12 cellular contexts compared by ENCODE assay signal in genomic region chr6:166959906-166960608, GRCh38. TPM values are rescaled to one million over a fixed set of nuclear protein-coding genes. Genes with fewer than 3 reads are reported as not detected.
DNase-seq lines count a peak whose midpoint lies in the region; ATAC-seq, FAIRE-seq and TF ChIP-seq lines count a peak whose summit lies in the region.
"Had no signal": no experiment of that assay in that cellular context is flagged by ENCODE, and none has a peak within 500 bp of the region (broad histone marks: within the 10 kb centered on the region; RNA-seq: fewer than 3 reads in every experiment).

No MANE protein-coding gene starts in this region.

- no peaks in the 10 kb centered on the region for H4K20me1 ChIP-seq in endothelial cell of umbilical vein (replicated peaks; ENCODE audit: control insufficient read depth, extremely low read depth, insufficient read depth, low read length)

- H3K9me3 ChIP-seq in T-helper 17 cell (ENCODE audit: control insufficient read depth, low read length, poor library complexity, severe bottlenecking) (no peaks in the 10 kb centered on the region), endothelial cell of umbilical vein (replicated peaks; ENCODE audit: control insufficient read depth, insufficient read depth, low read length) (no peaks in the 10 kb centered on the region), spleen (peaks cover 0 to 6% (median 0%) of the 10 kb centered on the region in 8 donors), HAP-1 (no peaks in the 10 kb centered on the region; the same call in 1 of the 2 replicates)
- H3K9me3 ChIP-seq: SK-N-SH had no signal

- H3K4me1 Mint-ChIP-seq in activated CD4-positive, alpha-beta T cell treated with anti-CD3 and anti-CD28 coated beads, Interleukin-2, amount 10 ng/mL, durations not matched to agents 24 days and 14 days, result peaks cover 37% of the 10 kb centered on the region
- H3K4me1 Mint-ChIP-seq in T-helper 17 cell, result peaks cover 41% of the 10 kb centered on the region

- peaks cover 5% of the 10 kb centered on the region for H3K9me3 Mint-ChIP-seq in activated CD4-positive, alpha-beta T cell treated with anti-CD3 and anti-CD28 coated beads, Interleukin-2, amount 10 ng/mL, durations not matched to agents 24 days and 14 days

- POLR2A ChIA-PET in endothelial cell of umbilical vein (lab: Charles Lee), result no interaction called here

- H3K9me1 ChIP-seq in endothelial cell of umbilical vein (replicated peaks; ENCODE audit: control insufficient read depth, extremely low read depth, insufficient read depth, low read length), result no peaks in the 10 kb centered on the region

- peak overlapping the region; percentile 28 for H3K4me2 ChIP-seq in endothelial cell of umbilical vein (ENCODE audit: insufficient read depth, low read length)
- H3K4me2 ChIP-seq: SK-N-SH had no signal

- H3K4me3 ChIP-seq in endothelial cell of umbilical vein (replicated peaks in 1 of 3; ENCODE audit: insufficient read depth in 1 of 3, low read depth in 1 of 3, low read length in 3 of 3) (no peak overlapping the region), spleen (peak overlapping the region in 1 of 8 donors; percentile 99), HAP-1 (no peak overlapping the region)

- H3K36me3 Mint-ChIP-seq in activated CD4-positive, alpha-beta T cell treated with anti-CD3 and anti-CD28 coated beads, Interleukin-2, amount 10 ng/mL, durations not matched to agents 24 days and 14 days (ENCODE audit: low read depth), result peaks cover 8% of the 10 kb centered on the region
- no peaks in the 10 kb centered on the region for H3K36me3 Mint-ChIP-seq in T-helper 17 cell (ENCODE audit: low read depth)

- intact Hi-C loops in activated CD4-positive, alpha-beta T cell treated with anti-CD3 and anti-CD28 coated beads, Interleukin-2, amount 10 ng/mL, durations not matched to agents 24 days and 14 days (cut with micrococcal nuclease), result loop anchor here (5.0 kb wide), 1 partner anchor 578 kb away; the partner anchor contains the start of gene MPC1
- intact Hi-C loops in endothelial cell of umbilical vein (cut with micrococcal nuclease) (loop anchor here (1.0 to 10.0 kb wide), 3 partner anchors 37 to 685 kb away; no protein-coding TSS in a partner anchor), spleen (cut with DNase I; ENCODE audit: low total_unique reads) (no loop called here)

- H3K36me3 ChIP-seq in endothelial cell of umbilical vein (ENCODE audit: control insufficient read depth in 2 of 2, extremely low read depth in 1 of 2, insufficient read depth in 2 of 2, low read length in 2 of 2) (no peaks in the 10 kb centered on the region), spleen (no peaks in the 10 kb centered on the region), HAP-1 (replicated peaks) (no peaks in the 10 kb centered on the region)

- H3K27me3 ChIP-seq in endothelial cell of umbilical vein (ENCODE audit: control insufficient read depth in 2 of 2, insufficient read depth in 2 of 2, low read length in 2 of 2) (no peaks in the 10 kb centered on the region), spleen (replicated peaks in 1 of 7) (no peaks in the 10 kb centered on the region), HAP-1 (ENCODE audit: low read depth) (no peaks in the 10 kb centered on the region)

- dilution Hi-C loops in endothelial cell of umbilical vein (cut with MboI; ENCODE audit: extremely low pct_ligation_motif_present, low sequenced_read_pairs), result no loop called here

- FAIRE-seq in endothelial cell of umbilical vein (lab: Jason Lieb, UNC), result peak; percentile 62

- in situ Hi-C loops in HAP-1 (cut with MboI; ENCODE audit: low sequenced_read_pairs), result loop anchor here (10.0 kb wide), 1 partner anchor 175 kb away; no protein-coding TSS in a partner anchor

- 60 to 79% (median 76%) methylated on average over 9 of the region's 9 CpGs for WGBS in spleen, 5 donors

- H3K27me3 Mint-ChIP-seq in activated CD4-positive, alpha-beta T cell treated with anti-CD3 and anti-CD28 coated beads, Interleukin-2, amount 10 ng/mL, durations not matched to agents 24 days and 14 days, result no peaks in the 10 kb centered on the region
- no peaks in the 10 kb centered on the region for H3K27me3 Mint-ChIP-seq in T-helper 17 cell

- peak overlapping the region; percentile 98 for H3K27ac Mint-ChIP-seq in activated CD4-positive, alpha-beta T cell treated with anti-CD3 and anti-CD28 coated beads, Interleukin-2, amount 10 ng/mL, durations not matched to agents 24 days and 14 days
- H3K27ac Mint-ChIP-seq in T-helper 17 cell, result peak overlapping the region; percentile 99

- TF ChIP-seq CTCF in endothelial cell of umbilical vein (IDR thresholded peaks at IDR 0.05; ENCODE audit: extremely low read depth in 1 of 2, insufficient read depth in 1 of 2, low read depth in 1 of 2, low read length in 2 of 2) (no peak), spleen (IDR thresholded peaks at IDR 0.05 in 8 of 11, conservative IDR thresholded peaks at IDR 0.05 in 3 of 11) (no peak)

- CTCF ChIA-PET in endothelial cell of umbilical vein (lab: Charles Lee), result interaction anchor here (1.4 to 1.6 kb wide), 4 partner anchors 8 to 30 kb away, joined by 3 to 12 read pairs (median 6); no protein-coding TSS in a partner anchor

- peak overlapping the region; percentile 65 for H3K4me3 Mint-ChIP-seq in activated CD4-positive, alpha-beta T cell treated with anti-CD3 and anti-CD28 coated beads, Interleukin-2, amount 10 ng/mL, durations not matched to agents 24 days and 14 days
- H3K4me3 Mint-ChIP-seq in T-helper 17 cell, result peak overlapping the region; percentile 96
- H3K4me3 Mint-ChIP-seq: H9 had no signal

- H2AFZ ChIP-seq in endothelial cell of umbilical vein (ENCODE audit: low read depth, low read length), result peak overlapping the region; percentile 58

- H3K79me2 ChIP-seq in endothelial cell of umbilical vein (ENCODE audit: control insufficient read depth, insufficient read depth, low read length), result no peaks in the 10 kb centered on the region

- H3K4me1 ChIP-seq in endothelial cell of umbilical vein (ENCODE audit: control insufficient read depth, extremely low read depth, insufficient read depth, low read length) (peaks cover 21% of the 10 kb centered on the region), spleen (peaks cover 16 to 52% (median 44%) of the 10 kb centered on the region in 6 donors), HAP-1 (peaks cover 10% of the 10 kb centered on the region)

- no peak overlapping the region for H3K9ac ChIP-seq in endothelial cell of umbilical vein (replicated peaks; ENCODE audit: extremely low read depth, insufficient read depth, low read length)
- H3K9ac ChIP-seq: SK-N-SH had no signal

- TF ChIP-seq POLR2A in endothelial cell of umbilical vein (IDR thresholded peaks at IDR 0.05; ENCODE audit: low read depth, low read length) (peak; percentile 32), spleen (IDR thresholded peaks at IDR 0.05) (no peak)

- ATAC-seq in T-helper 17 cell (no peak), GM18517 (IDR thresholded peaks at IDR 0.05; ENCODE audit: unreplicated experiment) (no peak)

- BruUV-seq in endothelial cell of umbilical vein (replicated peaks; lab: Mats Ljungman, UMichigan), result no TSS peak

- H3K27ac ChIP-seq in endothelial cell of umbilical vein (ENCODE audit: insufficient read depth, low read depth, low read length) (peak overlapping the region; percentile 15), spleen (peak overlapping the region; percentile 94 to 100 (median 98))

- peak; percentile 60 for DNase-seq in activated CD4-positive, alpha-beta T cell treated with anti-CD3 and anti-CD28 coated beads, Interleukin-2, amount 10 ng/mL, durations not matched to agents 24 days and 14 days
- DNase-seq in activated CD4-positive, alpha-beta T cell treated with anti-CD3 and anti-CD28 coated beads, Interleukin-2, amount 50 U/mL, for 1 hour, result no peak
- DNase-seq in T-helper 17 cell (no peak), endothelial cell of umbilical vein (ENCODE audit: low read depth, low spot score) (peak; percentile 48), spleen (no peak), iPS-NIHi7 (ENCODE audit: extremely low spot score) (no peak), HAP-1 (ENCODE audit: low spot score in 2 of 2) (no peak)
- DNase-seq: cerebellar nuclear complex, H9, NCI-H526 treated with DMSO at 0.1 percent for 48 hours, SK-N-SH had no signal

TF ChIP-seq in endothelial cell of umbilical vein, 7 proteins besides CTCF, POLR2A, EP300 and RAD21 (continues in another document):
- TF ChIP-seq, protein P1, sequence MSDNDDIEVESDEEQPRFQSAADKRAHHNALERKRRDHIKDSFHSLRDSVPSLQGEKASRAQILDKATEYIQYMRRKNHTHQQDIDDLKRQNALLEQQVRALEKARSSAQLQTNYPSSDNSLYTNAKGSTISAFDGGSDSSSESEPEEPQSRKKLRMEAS (IDR thresholded peaks at IDR 0.05; ENCODE audit: insufficient read depth, insufficient read length), result no peak
- TF ChIP-seq MYC (IDR thresholded peaks at IDR 0.05; ENCODE audit: low read depth, low read length), result no peak

RNA-seq across cellular contexts. Expression of gene RNASET2, which starts 3.7 kb away (rescaled TPM):
- 93.3 and 108 TPM in 2 replicates for total RNA-seq in activated CD4-positive, alpha-beta T cell treated with anti-CD3 and anti-CD28 coated beads, Interleukin-2, amount 10 ng/mL, durations not matched to agents 24 days and 14 days
- total RNA-seq in T-helper 17 cell, result 100 to 1,000 TPM; 245 to 340 TPM
- 10.0 and 10.7 TPM in 2 replicates for total RNA-seq in endothelial cell of umbilical vein
- polyA plus RNA-seq in endothelial cell of umbilical vein, result 11.2 and 11.4 TPM in 2 replicates
- polyA plus RNA-seq in endothelial cell of umbilical vein (2011; cell fraction: cytosol; rRNA removed), result 14.1 and 14.2 TPM in 2 replicates
- polyA plus RNA-seq in endothelial cell of umbilical vein (2011; cell fraction: nucleus; rRNA removed), result 9.6 and 11.3 TPM in 2 replicates
- 9.7 and 11.9 TPM in 2 replicates for polyA plus RNA-seq in endothelial cell of umbilical vein (2012)
- polyA minus RNA-seq in endothelial cell of umbilical vein, result 6.3 and 9.4 TPM in 2 replicates
- polyA minus RNA-seq in endothelial cell of umbilical vein (2011; cell fraction: cytosol; rRNA and poly(A)+ RNA removed), result 8.2 TPM
- polyA minus RNA-seq in endothelial cell of umbilical vein (2011; cell fraction: nucleus; rRNA and poly(A)+ RNA removed), result 1.9 and 2.9 TPM in 2 replicates
- 100 to 1,000 TPM; 264 to 676 (median 373) TPM for total RNA-seq in spleen
- polyA plus RNA-seq in spleen, result 100 to 1,000 TPM; 242 to 392 (median 245) TPM

RNA-seq across cellular contexts. Expression of gene CEP43, which starts 39.1 kb away (rescaled TPM):
- 21.1 and 23.0 TPM in 2 replicates for total RNA-seq in activated CD4-positive, alpha-beta T cell treated with anti-CD3 and anti-CD28 coated beads, Interleukin-2, amount 10 ng/mL, durations not matched to agents 24 days and 14 days
- total RNA-seq in T-helper 17 cell, result 10 to 100 TPM; 19.8 to 24.0 TPM
- total RNA-seq in endothelial cell of umbilical vein, result 19.0 and 22.5 TPM in 2 replicates
- polyA plus RNA-seq in endothelial cell of umbilical vein, result 5.7 and 6.5 TPM in 2 replicates
- polyA plus RNA-seq in endothelial cell of umbilical vein (2011; cell fraction: cytosol; rRNA removed), result 8.2 and 8.6 TPM in 2 replicates
- polyA plus RNA-seq in endothelial cell of umbilical vein (2011; cell fraction: nucleus; rRNA removed), result 32.2 and 43.8 TPM in 2 replicates
- polyA plus RNA-seq in endothelial cell of umbilical vein (2012), result 6.4 and 10.9 TPM in 2 replicates
- polyA minus RNA-seq in endothelial cell of umbilical vein, result 5.0 and 5.8 TPM in 2 replicates
- polyA minus RNA-seq in endothelial cell of umbilical vein (2011; cell fraction: cytosol; rRNA and poly(A)+ RNA removed), result 8.2 TPM
- 9.2 and 11.6 TPM in 2 replicates for polyA minus RNA-seq in endothelial cell of umbilical vein (2011; cell fraction: nucleus; rRNA and poly(A)+ RNA removed)
- total RNA-seq in spleen, result 10 to 100 TPM; 13.1 to 21.8 (median 17.7) TPM
- polyA plus RNA-seq in spleen, result 10 to 100 TPM in 1 of 3 donors, 1 to 10 TPM in 2; 9.0 to 10.6 (median 9.0) TPM

Comparison
In these comparisons a context has a peak if more than half of its experiments do, and no peak if none do; other contexts are left out.
1. DNase-seq: peak in activated CD4-positive, alpha-beta T cell treated with anti-CD3 and anti-CD28 coated beads, Interleukin-2, amount 10 ng/mL, durations not matched to agents 24 days and 14 days (single experiment) and endothelial cell of umbilical vein (single experiment); none in activated CD4-positive, alpha-beta T cell treated with anti-CD3 and anti-CD28 coated beads, Interleukin-2, amount 50 U/mL, for 1 hour (single experiment), T-helper 17 cell (0 of 3), spleen (single experiment), iPS-NIHi7 (single experiment) and HAP-1 (0 of 2).